21 cellular contexts compared by ENCODE assay signal in the genomic region with DNA sequence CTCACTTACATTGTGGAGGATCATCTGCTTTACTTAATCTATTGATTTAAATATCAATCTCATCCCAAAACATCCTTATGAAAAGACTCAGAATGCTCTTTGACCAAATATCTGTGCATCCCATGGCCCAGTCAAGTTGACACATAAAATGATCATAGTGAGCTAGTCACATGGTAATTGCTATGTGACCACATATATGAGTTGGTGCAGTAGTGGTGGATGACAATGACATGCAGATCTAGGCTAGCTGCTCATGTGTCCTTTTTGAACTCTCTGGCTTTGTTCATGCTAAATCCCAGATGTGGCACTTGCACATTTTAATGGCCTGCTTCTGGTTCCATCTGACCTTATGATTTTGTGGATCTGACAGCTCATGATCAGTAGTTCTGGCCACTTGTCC.
"Had no signal": no experiment of that assay in that cellular context is flagged by ENCODE, and none has a peak within 500 bp of the region (broad histone marks: within the 10 kb centered on the region; RNA-seq: fewer than 3 reads in every experiment).

No MANE protein-coding gene starts in this region.

- H3K4me1 Mint-ChIP-seq: natural killer cell had no signal

- H3K27ac Mint-ChIP-seq: effector memory CD8-positive, alpha-beta T cell; memory B cell; natural killer cell; stimulated activated naive B cell treated with anti-CD40 and anti-IgM and Interleukin-4, amounts not matched to agents 10 μg/mL and 1 μg/mL and 100 μg/mL, for 72 hours had no signal

- H3K9me3 Mint-ChIP-seq: effector memory CD8-positive, alpha-beta T cell; natural killer cell had no signal

- H3K27ac ChIP-seq: gastrocnemius medialis, lower lobe of right lung, ovary, psoas muscle, sigmoid colon, spleen, stomach, vagina had no signal

- ATAC-seq: effector memory CD8-positive, alpha-beta T cell; gastrocnemius medialis; left ventricle myocardium superior; lower lobe of right lung; natural killer cell; psoas muscle; right cardiac atrium; stimulated activated naive B cell treated with anti-CD40 and anti-IgM and Interleukin-4, amounts not matched to agents 10 μg/mL and 1 μg/mL and 100 μg/mL, for 72 hours had no signal

- H3K4me3 Mint-ChIP-seq: effector memory CD8-positive, alpha-beta T cell; memory B cell; natural killer cell; stimulated activated naive B cell treated with anti-CD40 and anti-IgM and Interleukin-4, amounts not matched to agents 10 μg/mL and 1 μg/mL and 100 μg/mL, for 72 hours had no signal

- DNase-seq: cortex of kidney; effector memory CD8-positive, alpha-beta T cell; gastrocnemius medialis; head of caudate nucleus; left ventricle myocardium superior; lower lobe of right lung; natural killer cell; occipital lobe; ovary; posterior cingulate gyrus; psoas muscle; right cardiac atrium; sigmoid colon; spleen; stimulated activated CD4-positive, alpha-beta T cell treated with anti-CD3 and anti-CD28 coated beads, Interleukin-4, amount 100 ng/mL, for 4 hours; stimulated activated naive B cell treated with anti-CD40 and anti-IgM and Interleukin-4, amounts not matched to agents 10 μg/mL and 1 μg/mL and 100 μg/mL, for 72 hours; stomach; thyroid gland; trophoblast cell had no signal

- H3K27me3 Mint-ChIP-seq: effector memory CD8-positive, alpha-beta T cell; memory B cell; stimulated activated naive B cell treated with anti-CD40 and anti-IgM and Interleukin-4, amounts not matched to agents 10 μg/mL and 1 μg/mL and 100 μg/mL, for 72 hours had no signal
